ENCODE assay signal across 1 cellular context in genomic region chr5:1511037-1511436, GRCh38.
TF ChIP-seq lines count a peak whose summit lies in the region.

No MANE protein-coding gene starts in this region.

TF ChIP-seq in HepG2, 621 proteins besides CTCF, POLR2A, EP300 and RAD21 (continued from another document):
- TF ChIP-seq ZNF878 (CRISPR knock-in tag; IDR thresholded peaks at IDR 0.05) (no peak), TBX3 (IDR thresholded peaks at IDR 0.05; ENCODE audit: borderline replicate concordance) (no peak)
